Comparison of ENCODE assay signal across 18 cellular contexts in genomic region chr7:16636533-16637173, GRCh38. TPM values are rescaled to one million over a fixed set of nuclear protein-coding genes. Genes with fewer than 3 reads are reported as not detected.
DNase-seq lines count a peak whose midpoint lies in the region; FAIRE-seq and TF ChIP-seq lines count a peak whose summit lies in the region.
"Had no signal": no experiment of that assay in that cellular context is flagged by ENCODE, and none has a peak within 500 bp of the region (broad histone marks: within the 10 kb centered on the region; RNA-seq: fewer than 3 reads in every experiment).

No MANE protein-coding gene starts in this region.

- dilution Hi-C loops in mammary epithelial cell (cut with HindIII; ENCODE audit: low sequenced_read_pairs): no loop called here

- TF ChIP-seq POLR2A in breast epithelium (IDR thresholded peaks at IDR 0.05): no peak
- no peak for TF ChIP-seq POLR2A in thyroid gland (IDR thresholded peaks at IDR 0.05)

- H3K9me3 Mint-ChIP-seq in astrocyte (ENCODE audit: unreplicated experiment): no peaks in the 10 kb centered on the region
- H3K9me3 Mint-ChIP-seq: activated CD4-positive, alpha-beta memory T cell treated with anti-CD3 and anti-CD28 coated beads, Interleukin-2, amount 10 ng/mL, durations not matched to agents 7 days and 5 days had no signal

- no peak overlapping the region for H3K27ac Mint-ChIP-seq in astrocyte (ENCODE audit: unreplicated experiment)
- H3K27ac Mint-ChIP-seq: activated CD4-positive, alpha-beta memory T cell treated with anti-CD3 and anti-CD28 coated beads, Interleukin-2, amount 10 ng/mL, durations not matched to agents 7 days and 5 days had no signal

- in situ Hi-C loops in mammary epithelial cell (cut with MboI; ENCODE audit: low sequenced_read_pairs in 2 of 2): no loop called here

- H3K4me3 ChIP-seq in breast epithelium (no peak overlapping the region), mammary epithelial cell (replicated peaks in 1 of 3; ENCODE audit: insufficient read depth in 1 of 3, low read depth in 2 of 3, low read length in 3 of 3) (no peak overlapping the region), astrocyte (ENCODE audit: insufficient read depth, low read depth, low read length) (no peak overlapping the region), thyroid gland (replicated peaks in 1 of 3) (no peak overlapping the region)
- H3K4me3 ChIP-seq: SJCRH30 had no signal

- no peaks in the 10 kb centered on the region for H3K9me3 ChIP-seq in breast epithelium
- no peaks in the 10 kb centered on the region for H3K9me3 ChIP-seq in mammary epithelial cell (replicated peaks; ENCODE audit: insufficient read depth, low read length)
- H3K9me3 ChIP-seq in astrocyte (ENCODE audit: insufficient read depth, low read depth, low read length): no peaks in the 10 kb centered on the region
- no peaks in the 10 kb centered on the region for H3K9me3 ChIP-seq in thyroid gland
- H3K9me3 ChIP-seq: SJCRH30 had no signal

- no peak overlapping the region for H3K4me2 ChIP-seq in mammary epithelial cell (ENCODE audit: insufficient read depth, low read depth, low read length)
- H3K4me2 ChIP-seq in astrocyte (ENCODE audit: low read length): no peak overlapping the region
- H3K4me2 ChIP-seq: KMS-11 had no signal

- H3K4me1 ChIP-seq in breast epithelium: peaks cover 0 to 5% of the 10 kb centered on the region in 2 donors
- no peaks in the 10 kb centered on the region for H3K4me1 ChIP-seq in mammary epithelial cell (ENCODE audit: insufficient read depth, low read length)
- no peaks in the 10 kb centered on the region for H3K4me1 ChIP-seq in astrocyte (ENCODE audit: insufficient read depth, low read length)
- H3K4me1 ChIP-seq in thyroid gland: peaks cover 13 to 22% of the 10 kb centered on the region in 2 donors
- H3K4me1 ChIP-seq: SJCRH30 had no signal

- H3K4me1 Mint-ChIP-seq in astrocyte (ENCODE audit: low read depth, unreplicated experiment): no peaks in the 10 kb centered on the region
- H3K4me1 Mint-ChIP-seq: activated CD4-positive, alpha-beta memory T cell treated with anti-CD3 and anti-CD28 coated beads, Interleukin-2, amount 10 ng/mL, durations not matched to agents 7 days and 5 days had no signal

- intact Hi-C loops in breast epithelium (cut with DNase I; ENCODE audit: low total_unique reads) (no loop called here), mammary epithelial cell (cut with micrococcal nuclease) (no loop called here), thyroid gland (cut with DNase I) (no loop called here)

- no peaks in the 10 kb centered on the region for H4K20me1 ChIP-seq in mammary epithelial cell (ENCODE audit: insufficient read depth, low read length)
- H4K20me1 ChIP-seq in astrocyte (ENCODE audit: insufficient read depth, low read length): peaks cover 15% of the 10 kb centered on the region

- no peak overlapping the region for H2AFZ ChIP-seq in mammary epithelial cell (ENCODE audit: low read depth, low read length)
- no peak overlapping the region for H2AFZ ChIP-seq in astrocyte (ENCODE audit: low read depth, low read length)

- peak overlapping the region; percentile 50 to 56 for H3K27ac ChIP-seq in breast epithelium
- no peak overlapping the region for H3K27ac ChIP-seq in mammary epithelial cell (ENCODE audit: insufficient read depth, low read depth, low read length)
- H3K27ac ChIP-seq in astrocyte (ENCODE audit: low read depth, low read length): no peak overlapping the region
- H3K27ac ChIP-seq in thyroid gland: peak overlapping the region in 2 of 3 donors; percentile 34 to 57
- H3K27ac ChIP-seq: KMS-11, SJCRH30 had no signal

- no peak for FAIRE-seq in astrocyte (lab: Jason Lieb, UNC)
- FAIRE-seq: GM19239, TTC549 had no signal

- H3K27me3 ChIP-seq in breast epithelium: no peaks in the 10 kb centered on the region
- no peaks in the 10 kb centered on the region for H3K27me3 ChIP-seq in mammary epithelial cell (ENCODE audit: insufficient read depth, low read length)
- no peaks in the 10 kb centered on the region for H3K27me3 ChIP-seq in astrocyte (ENCODE audit: insufficient read depth, low read length)
- H3K27me3 ChIP-seq in thyroid gland: no peaks in the 10 kb centered on the region
- H3K27me3 ChIP-seq: SJCRH30 had no signal

- no peak for TF ChIP-seq CTCF in breast epithelium (IDR thresholded peaks at IDR 0.05)
- no peak for TF ChIP-seq CTCF in mammary epithelial cell (conservative IDR thresholded peaks at IDR 0.05 in 1 of 2, IDR thresholded peaks at IDR 0.05 in 1 of 2; ENCODE audit: extremely low read depth in 1 of 2, insufficient read depth in 1 of 2, low read depth in 1 of 2, low read length in 2 of 2)
- no peak for TF ChIP-seq CTCF in astrocyte (IDR thresholded peaks at IDR 0.05; ENCODE audit: insufficient read depth, low read depth, low read length)
- no peak for TF ChIP-seq CTCF in thyroid gland (IDR thresholded peaks at IDR 0.05)

- no peak overlapping the region for H3K4me3 Mint-ChIP-seq in astrocyte (ENCODE audit: unreplicated experiment)
- H3K4me3 Mint-ChIP-seq: activated CD4-positive, alpha-beta memory T cell treated with anti-CD3 and anti-CD28 coated beads, Interleukin-2, amount 10 ng/mL, durations not matched to agents 7 days and 5 days had no signal

- H3K79me2 ChIP-seq in mammary epithelial cell (ENCODE audit: insufficient read depth, low read length): peaks cover 21% of the 10 kb centered on the region
- H3K79me2 ChIP-seq in astrocyte (ENCODE audit: insufficient read depth, low read length): peaks cover 13% of the 10 kb centered on the region

- no peak for DNase-seq in breast epithelium (ENCODE audit: low spot score in 2 of 2)
- DNase-seq in mammary epithelial cell: no peak
- DNase-seq in astrocyte (ENCODE audit: low read depth): peak; percentile 61
- peak; percentile 39 for DNase-seq in iris pigment epithelial cell (ENCODE audit: low read depth)
- no peak for DNase-seq in thyroid gland
- DNase-seq in middle frontal gyrus (ENCODE audit: extremely low spot score, low spot score): no peak
- no peak for DNase-seq in EL
- DNase-seq in NCI-H510A treated with DMSO at 0.1 percent for 48 hours (lab: John Stamatoyannopoulos, UW): no peak
- DNase-seq: activated CD4-positive, alpha-beta memory T cell treated with anti-CD3 and anti-CD28 coated beads, Interleukin-2, amount 10 ng/mL, durations not matched to agents 7 days and 5 days; amygdala; mesendoderm; NCI-H1417 treated with DMSO at 0.1 percent for 48 hours; NCI-H226; SJCRH30; stimulated activated naive CD8-positive, alpha-beta T cell treated with anti-CD3 and anti-CD28 coated beads, Interleukin-15, Interleukin-2, amounts not matched to agents 100 U/mL and 50 U/mL, for 24 hours had no signal

- no peaks in the 10 kb centered on the region for H3K36me3 Mint-ChIP-seq in astrocyte (ENCODE audit: low read depth, unreplicated experiment)

- CTCF ChIA-PET in mammary epithelial cell (lab: Charles Lee; ENCODE audit: low non-redundant PET): no interaction called here

- no peaks in the 10 kb centered on the region for H3K36me3 ChIP-seq in breast epithelium
- H3K36me3 ChIP-seq in mammary epithelial cell (ENCODE audit: insufficient read depth, low read length): peaks cover 8% of the 10 kb centered on the region
- H3K36me3 ChIP-seq in astrocyte (ENCODE audit: insufficient read depth, low read length): no peaks in the 10 kb centered on the region
- H3K36me3 ChIP-seq in thyroid gland: no peaks in the 10 kb centered on the region
- H3K36me3 ChIP-seq: SJCRH30 had no signal

- 31% methylated on average over 1 of the region's 1 CpG for WGBS in mammary epithelial cell (ENCODE audit: low coverage, missing lambda C conversion rate)
- 72 to 79% methylated on average over 1 of the region's 1 CpG for WGBS in thyroid gland, 2 donors

- no peaks in the 10 kb centered on the region for H3K27me3 Mint-ChIP-seq in astrocyte (ENCODE audit: low read depth, unreplicated experiment)
- H3K27me3 Mint-ChIP-seq: activated CD4-positive, alpha-beta memory T cell treated with anti-CD3 and anti-CD28 coated beads, Interleukin-2, amount 10 ng/mL, durations not matched to agents 7 days and 5 days had no signal

- H3K9ac ChIP-seq in mammary epithelial cell (ENCODE audit: insufficient read depth, low read length) (no peak overlapping the region), astrocyte (ENCODE audit: low read length) (no peak overlapping the region)
- H3K9ac ChIP-seq: KMS-11 had no signal

- no TSS peak for BruUV-seq in mammary epithelial cell (replicated peaks; lab: Mats Ljungman, UMichigan)

RNA-seq across cellular contexts. Expression of gene ANKMY2, which starts 8.9 kb away (rescaled TPM):
- total RNA-seq in breast epithelium: 10 to 100 TPM; 14.9 to 24.4 (median 18.4) TPM
- 10 to 100 TPM; 11.0 to 24.3 TPM for total RNA-seq in mammary epithelial cell
- 11.3 TPM for polyA plus RNA-seq in mammary epithelial cell
- polyA minus RNA-seq in mammary epithelial cell: 12.1 TPM
- 21.9 and 25.0 TPM in 2 replicates for total RNA-seq in astrocyte
- 10 to 100 TPM; 21.2 to 35.1 (median 23.9) TPM for total RNA-seq in thyroid gland

RNA-seq across cellular contexts. Expression of gene BZW2, which starts 9.3 kb away (rescaled TPM):
- total RNA-seq in breast epithelium (10 to 100 TPM; 55.7 to 68.8 (median 68.2) TPM), mammary epithelial cell (10 to 100 TPM; 66.2 to 75.0 TPM), astrocyte (83.4 and 84.9 TPM in 2 replicates), thyroid gland (10 to 100 TPM; 63.0 to 69.0 (median 66.8) TPM)
- polyA plus RNA-seq in mammary epithelial cell: 74.2 TPM
- polyA minus RNA-seq in mammary epithelial cell: 38.2 TPM

Comparison
In these comparisons a context has a peak if more than half of its experiments do, and no peak if none do; other contexts are left out.
1. H3K27ac ChIP-seq: peak in breast epithelium (2 of 2) and thyroid gland (2 of 3); none in mammary epithelial cell (single experiment) and astrocyte (single experiment).
2. DNase-seq: peak in astrocyte (single experiment) and iris pigment epithelial cell (single experiment); none in breast epithelium (0 of 2), mammary epithelial cell (single experiment), thyroid gland (0 of 2), middle frontal gyrus (single experiment), EL (single experiment) and NCI-H510A treated with DMSO at 0.1 percent for 48 hours (single experiment).